ENCODE assay signal across 14 cellular contexts in the genomic region with DNA sequence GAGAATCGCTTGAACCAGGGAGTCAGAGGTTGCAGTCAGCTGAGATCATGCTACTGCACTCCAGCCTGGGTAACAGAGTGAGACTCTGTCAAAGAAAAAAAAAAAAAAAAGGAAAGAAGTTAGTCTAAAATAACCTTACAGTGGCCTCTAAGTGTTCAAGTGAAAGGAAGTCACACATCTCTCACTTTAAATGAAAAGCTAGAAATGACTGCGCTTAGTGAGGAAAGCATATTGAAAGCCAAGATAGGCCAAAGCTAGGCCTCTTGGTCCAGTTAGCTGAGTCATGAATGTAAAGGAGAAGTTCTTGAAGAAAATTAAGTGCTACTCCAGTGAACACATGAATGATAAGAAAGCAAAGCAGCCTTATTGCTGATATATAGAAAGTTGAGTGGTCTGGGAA. TPM values are rescaled to one million over a fixed set of nuclear protein-coding genes. Genes with fewer than 3 reads are reported as not detected.
DNase-seq lines count a peak whose midpoint lies in the region; ATAC-seq and TF ChIP-seq lines count a peak whose summit lies in the region.
"Had no signal": no experiment of that assay in that cellular context is flagged by ENCODE, and none has a peak within 500 bp of the region (broad histone marks: within the 10 kb centered on the region; RNA-seq: fewer than 3 reads in every experiment).

No MANE protein-coding gene starts in this region.

- no peak for TF ChIP-seq CTCF in Loucy (conservative IDR thresholded peaks at IDR 0.05; ENCODE audit: low read length)
- no peak for TF ChIP-seq CTCF in tibial artery (IDR thresholded peaks at IDR 0.05)

- peaks cover 2 to 3% of the 10 kb centered on the region in 2 donors for H3K36me3 Mint-ChIP-seq in activated T-cell treated with anti-CD3 and anti-CD28 coated beads, Interleukin-2, amount 50 U/mL, for 72 hours (ENCODE audit: insufficient read depth in 2 of 2)

- peak overlapping the region; percentile 65 for H2AFZ ChIP-seq in Loucy (ENCODE audit: low read length)

- H3K4me3 Mint-ChIP-seq in activated T-cell treated with anti-CD3 and anti-CD28 coated beads, Interleukin-2, amount 50 U/mL, for 72 hours, result no peak overlapping the region

- H3K4me1 ChIP-seq in Loucy (ENCODE audit: insufficient read depth, low read length, poor library complexity, severe bottlenecking) (peaks cover 5% of the 10 kb centered on the region), tibial artery (peaks cover 0 to 79% (median 22%) of the 10 kb centered on the region in 4 donors)

- H3K4me1 Mint-ChIP-seq in activated T-cell treated with anti-CD3 and anti-CD28 coated beads, Interleukin-2, amount 50 U/mL, for 72 hours (ENCODE audit: low read depth), result peaks cover 10% of the 10 kb centered on the region

- H3K9me2 ChIP-seq in Loucy (replicated peaks; ENCODE audit: low read depth, low read length), result no peaks in the 10 kb centered on the region

- H3K9ac ChIP-seq in Loucy (ENCODE audit: low read depth, low read length, poor library complexity, severe bottlenecking), result no peak overlapping the region

- ATAC-seq in activated T-cell treated with anti-CD3 and anti-CD28 coated beads, Interleukin-2, amount 50 U/mL, for 72 hours (replicated peaks in 1 of 2), result peak; percentile 74 to 94
- ATAC-seq in HG02798 (IDR thresholded peaks at IDR 0.05; ENCODE audit: poor library complexity, unreplicated experiment), result peak; percentile 95
- ATAC-seq: esophagus mucosa had no signal

- H3K79me2 ChIP-seq in Loucy (ENCODE audit: insufficient read depth, low read length), result no peaks in the 10 kb centered on the region

- no peak overlapping the region for H3K4me2 ChIP-seq in Loucy (ENCODE audit: low read depth, low read length, poor library complexity, severe bottlenecking)

- DNase-seq in activated T-cell treated with anti-CD3 and anti-CD28 coated beads, Interleukin-2, amount 50 U/mL, for 72 hours, result no peak
- no peak for DNase-seq in activated T-cell treated with anti-CD3 and anti-CD28 coated beads, Interleukin-2, amount 50 U/mL, for 48 hours
- no peak for DNase-seq in tibial artery
- no peak for DNase-seq in foreskin melanocyte
- DNase-seq in NCI-H446 treated with DMSO at 0.1 percent for 48 hours (lab: John Stamatoyannopoulos, UW), result no peak
- no peak for DNase-seq in DMS 273 (lab: John Stamatoyannopoulos, UW; ENCODE audit: unreplicated experiment)
- DNase-seq: anterior cingulate cortex, IMR-90, NCI-H82 had no signal

- H3K27ac ChIP-seq in tibial artery, result peak overlapping the region; percentile 26 to 66
- H3K27ac ChIP-seq: VCaP had no signal

- H3K27me3 ChIP-seq in Loucy (ENCODE audit: insufficient read depth, low read length, poor library complexity, severe bottlenecking), result no peaks in the 10 kb centered on the region
- no peaks in the 10 kb centered on the region for H3K27me3 ChIP-seq in tibial artery

- H3K9me3 Mint-ChIP-seq in activated T-cell treated with anti-CD3 and anti-CD28 coated beads, Interleukin-2, amount 50 U/mL, for 72 hours, result peaks cover 3 to 4% of the 10 kb centered on the region in 2 donors

- peaks cover 7% of the 10 kb centered on the region; the same call in 1 of the 2 replicates for H3K9me3 ChIP-seq in Loucy (ENCODE audit: insufficient read depth, low read depth, low read length)
- no peaks in the 10 kb centered on the region for H3K9me3 ChIP-seq in tibial artery

- H3K4me3 ChIP-seq in Loucy (ENCODE audit: low read length, poor library complexity, severe bottlenecking) (no peak overlapping the region), tibial artery (no peak overlapping the region)
- H3K4me3 ChIP-seq: lung had no signal

- no peaks in the 10 kb centered on the region for H3K27me3 Mint-ChIP-seq in activated T-cell treated with anti-CD3 and anti-CD28 coated beads, Interleukin-2, amount 50 U/mL, for 72 hours (ENCODE audit: low read depth)

- no peaks in the 10 kb centered on the region for H4K20me1 ChIP-seq in Loucy (ENCODE audit: insufficient read depth, low read length, poor library complexity, severe bottlenecking)

- no peaks in the 10 kb centered on the region for H3K36me3 ChIP-seq in Loucy (ENCODE audit: insufficient read depth, low read length)
- no peaks in the 10 kb centered on the region for H3K36me3 ChIP-seq in tibial artery

- intact Hi-C loops in tibial artery (cut with DNase I; ENCODE audit: low total_unique reads), result no loop called here

- no peaks in the 10 kb centered on the region for H3F3A ChIP-seq in Loucy (ENCODE audit: low read depth)

- H3K27ac Mint-ChIP-seq in activated T-cell treated with anti-CD3 and anti-CD28 coated beads, Interleukin-2, amount 50 U/mL, for 72 hours, result peak overlapping the region; percentile 60

RNA-seq across cellular contexts. Expression of gene ITGA1, which starts 38.1 kb away (rescaled TPM):
- 1 to 10 TPM; 4.7 to 5.6 TPM for total RNA-seq in activated T-cell treated with anti-CD3 and anti-CD28 coated beads, Interleukin-2, amount 50 U/mL, for 72 hours

RNA-seq across cellular contexts. Expression of gene PELO, which starts 38.1 kb away (rescaled TPM):
- total RNA-seq in activated T-cell treated with anti-CD3 and anti-CD28 coated beads, Interleukin-2, amount 50 U/mL, for 72 hours, result 10 to 100 TPM; 16.6 to 17.5 TPM
